In the genomic region with DNA sequence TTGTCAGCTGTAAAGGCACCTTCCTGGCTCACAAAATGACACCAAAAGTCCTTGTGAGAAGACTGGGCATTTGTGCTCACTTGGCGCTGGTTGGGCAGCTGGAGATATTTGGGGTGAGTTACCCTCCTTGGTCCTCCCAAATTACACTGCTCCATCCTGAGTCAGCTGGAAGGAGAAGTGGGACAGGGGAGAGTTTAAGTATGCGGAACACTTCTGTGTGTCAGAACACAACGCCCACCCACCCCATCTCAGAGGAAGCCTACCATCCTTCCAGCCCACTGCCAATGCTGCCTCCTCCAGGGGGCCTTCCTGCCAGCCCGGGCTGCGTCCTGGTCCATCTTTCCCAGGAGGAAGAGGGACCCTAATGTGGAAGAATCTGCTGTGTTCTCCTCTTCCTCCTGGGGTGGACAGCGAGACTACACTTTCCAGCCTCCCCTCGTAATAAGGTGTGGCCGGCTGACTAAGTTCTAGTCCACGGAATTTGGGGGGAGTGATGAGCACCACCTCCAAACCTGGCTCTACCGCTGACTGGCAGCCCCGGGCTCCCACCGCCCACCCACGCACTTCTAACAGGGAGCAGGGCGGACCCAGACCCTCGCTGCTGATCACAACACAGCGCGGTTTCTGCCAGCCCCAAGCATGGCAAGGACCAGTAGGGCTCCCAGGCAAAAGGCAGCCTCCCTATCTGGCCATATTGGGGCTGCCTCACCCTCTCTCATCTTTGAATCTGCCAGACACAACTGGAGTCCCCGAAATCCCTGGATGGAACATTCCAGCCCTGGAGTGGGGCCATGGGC, we compare ENCODE assay signal across 1 cellular context.
TF ChIP-seq lines count a peak whose summit lies in the region.

No MANE protein-coding gene starts in this region.

TF ChIP-seq in K562, 482 proteins besides CTCF, POLR2A, EP300 and RAD21 (continued from another document):
- no peak for TF ChIP-seq ZBTB33 (CRISPR knock-in tag; IDR thresholded peaks at IDR 0.05)
- no peak for TF ChIP-seq ILF3 (IDR thresholded peaks at IDR 0.05; ENCODE audit: borderline replicate concordance)
- no peak for TF ChIP-seq KLF13 (tag; IDR thresholded peaks at IDR 0.05; ENCODE audit: borderline replicate concordance, low read depth)
